ENCODE assay signal across 11 cellular contexts in genomic region chr5:14168139-14168792, GRCh38. TPM values are rescaled to one million over a fixed set of nuclear protein-coding genes. Genes with fewer than 3 reads are reported as not detected.
A peak's percentile ranks its signal among the peaks of the same experiment; 100 is the strongest.
DNase-seq lines count a peak whose midpoint lies in the region; ATAC-seq, FAIRE-seq and TF ChIP-seq lines count a peak whose summit lies in the region.
"Had no signal": no experiment of that assay in that cellular context is flagged by ENCODE, and none has a peak within 500 bp of the region (broad histone marks: within the 10 kb centered on the region; RNA-seq: fewer than 3 reads in every experiment).

No MANE protein-coding gene starts in this region.

- BruUV-seq in HCT116 (replicated peaks; lab: Mats Ljungman, UMichigan) (no TSS peak), OCI-LY7 (replicated peaks; lab: Mats Ljungman, UMichigan) (no TSS peak)

- FAIRE-seq in GM18507 (lab: Jason Lieb, UNC) = peak; percentile 81

- no peak for ATAC-seq in HCT116
- ATAC-seq in upper lobe of right lung = no peak
- no peak for ATAC-seq in effector memory CD8-positive, alpha-beta T cell (replicated peaks)

- no peak for DNase-seq in GM18507 (ENCODE audit: extremely low spot score, insufficient read length, low read depth)
- DNase-seq in HCT116 (ENCODE audit: low read depth, low spot score) = no peak
- DNase-seq in OCI-LY7 (ENCODE audit: low spot score) = peak; percentile 42
- no peak for DNase-seq in upper lobe of right lung
- DNase-seq in SW 1271 (lab: John Stamatoyannopoulos, UW) = no peak
- no peak for DNase-seq in effector memory CD8-positive, alpha-beta T cell
- no peak for DNase-seq in effector CD4-positive, alpha-beta T cell
- DNase-seq: GOT3, T-helper 9 cell had no signal

- H3K36me3 ChIP-seq in HCT116 (ENCODE audit: control insufficient read depth in 1 of 2, insufficient read depth in 2 of 2, low read length in 2 of 2) (peaks cover 0 to 12% of the 10 kb centered on the region in 2 experiments; a peak in 1 of 4 replicates), OCI-LY7 (ENCODE audit: insufficient read depth, low read length) (no peaks in the 10 kb centered on the region), upper lobe of right lung (no peaks in the 10 kb centered on the region)

- H3K4me1 Mint-ChIP-seq in nephron = peaks cover 69% of the 10 kb centered on the region
- H3K4me1 Mint-ChIP-seq in effector memory CD8-positive, alpha-beta T cell (ENCODE audit: low read depth in 2 of 2) = peaks cover 4 to 5% of the 10 kb centered on the region in 2 donors

- H3K9me3 Mint-ChIP-seq in nephron = peaks cover 7% of the 10 kb centered on the region
- H3K9me3 Mint-ChIP-seq in effector memory CD8-positive, alpha-beta T cell = peaks cover 0 to 3% of the 10 kb centered on the region in 2 donors

- peaks cover 28% of the 10 kb centered on the region for H3K36me3 Mint-ChIP-seq in nephron (ENCODE audit: low read depth)
- H3K36me3 Mint-ChIP-seq in effector memory CD8-positive, alpha-beta T cell (ENCODE audit: insufficient read depth) = no peaks in the 10 kb centered on the region

- H3K27ac ChIP-seq in HCT116 (ENCODE audit: low read depth, low read length) = no peak overlapping the region
- H3K27ac ChIP-seq in OCI-LY7 (ENCODE audit: low read depth, low read length, poor library complexity, severe bottlenecking) = peak overlapping the region; percentile 16
- H3K27ac ChIP-seq in upper lobe of right lung = no peak overlapping the region
- H3K27ac ChIP-seq: epithelial cell of prostate had no signal

- no peak overlapping the region for H2AFZ ChIP-seq in HCT116 (ENCODE audit: low read depth, low read length, poor library complexity, severe bottlenecking)
- H2AFZ ChIP-seq in OCI-LY7 (ENCODE audit: low read length) = peak overlapping the region; percentile 51; the same call in 1 of the 2 replicates

- no peak for TF ChIP-seq RAD21 in HCT116 (IDR thresholded peaks at IDR 0.05; ENCODE audit: low read depth)

- H3K4me3 ChIP-seq in HCT116 (replicated peaks in 1 of 2; ENCODE audit: low read depth in 1 of 2, low read length in 2 of 2) (no peak overlapping the region), OCI-LY7 (ENCODE audit: low read depth, low read length, poor library complexity, severe bottlenecking) (peak overlapping the region; percentile 24), upper lobe of right lung (no peak overlapping the region)

- intact Hi-C loops in HCT116 (cut with micrococcal nuclease) (loop anchor here (5.0 kb wide), 1 partner anchor 131 kb away; no protein-coding TSS in a partner anchor), OCI-LY7 (cut with micrococcal nuclease; ENCODE audit: unreplicated experiment) (no loop called here), upper lobe of right lung (cut with DNase I) (no loop called here)

- H3K9me2 ChIP-seq in HCT116 (ENCODE audit: insufficient read depth) (no peaks in the 10 kb centered on the region), OCI-LY7 (ENCODE audit: insufficient read depth, low read length) (no peaks in the 10 kb centered on the region)

- no peaks in the 10 kb centered on the region for H3K27me3 ChIP-seq in HCT116 (ENCODE audit: insufficient read depth, low read length)
- no peaks in the 10 kb centered on the region for H3K27me3 ChIP-seq in upper lobe of right lung

- POLR2A ChIA-PET in HCT116 (lab: Charles Lee) = no interaction called here
- POLR2A ChIA-PET in OCI-LY7 (lab: Charles Lee) = interaction anchor here (0.8 to 2.0 kb wide), 7 partner anchors 9 to 46 kb away, joined by 3 to 8 read pairs (median 5); no protein-coding TSS in a partner anchor

- no peak overlapping the region for H3K4me3 Mint-ChIP-seq in nephron
- peak overlapping the region in 1 of 2 donors; percentile 5 for H3K4me3 Mint-ChIP-seq in effector memory CD8-positive, alpha-beta T cell

- peaks cover 25% of the 10 kb centered on the region; the same call in 1 of the 2 replicates for H4K20me1 ChIP-seq in HCT116 (ENCODE audit: insufficient read depth)
- no peaks in the 10 kb centered on the region; the same call in 1 of the 2 replicates for H4K20me1 ChIP-seq in OCI-LY7 (ENCODE audit: insufficient read depth, low read length)

- TF ChIP-seq CTCF in HCT116 (IDR thresholded peaks at IDR 0.05 in 2 of 3, conservative IDR thresholded peaks at IDR 0.05 in 1 of 3; ENCODE audit: borderline replicate concordance in 1 of 3, insufficient read depth in 1 of 3, low read depth in 2 of 3, low read length in 2 of 3) (no peak), OCI-LY7 (conservative IDR thresholded peaks at IDR 0.05; ENCODE audit: low read length) (no peak), nephron (IDR thresholded peaks at IDR 0.05; ENCODE audit: unreplicated experiment in 3 of 3) (no peak), upper lobe of right lung (IDR thresholded peaks at IDR 0.05) (no peak)

- CTCF ChIA-PET in HCT116 (lab: Charles Lee) = no interaction called here
- CTCF ChIA-PET in OCI-LY7 (lab: Charles Lee; ENCODE audit: unreplicated experiment) = no interaction called here

- no peaks in the 10 kb centered on the region for H3K27me3 Mint-ChIP-seq in nephron (ENCODE audit: low read depth)
- peaks cover 0 to 36% of the 10 kb centered on the region in 2 donors for H3K27me3 Mint-ChIP-seq in effector memory CD8-positive, alpha-beta T cell

- no peak for TF ChIP-seq POLR2A in HCT116 (IDR thresholded peaks at IDR 0.05; ENCODE audit: borderline replicate concordance, extremely low read depth, insufficient read depth, insufficient read length)

- RAD21 ChIA-PET in HCT116 (lab: Charles Lee; ENCODE audit: low non-redundant PET in 1 of 2, low total read pairs in 2 of 2, uncharacterized antibody in 2 of 2, unreplicated experiment in 2 of 2) = interaction anchor here in 1 of 2 experiments (1.0 kb wide), 1 partner anchor 11 kb away, joined by 3 read pairs; no protein-coding TSS in a partner anchor

- peaks cover 3 to 7% of the 10 kb centered on the region in 2 experiments; a peak in 1 of 4 replicates for H3K9me3 ChIP-seq in HCT116 (ENCODE audit: control insufficient read depth in 1 of 2, insufficient read depth in 1 of 2, low read depth in 1 of 2, low read length in 2 of 2)
- peaks cover 12% of the 10 kb centered on the region; the same call in 1 of the 2 replicates for H3K9me3 ChIP-seq in OCI-LY7 (ENCODE audit: low read length)
- H3K9me3 ChIP-seq in upper lobe of right lung = no peaks in the 10 kb centered on the region

- peaks cover 53 to 72% of the 10 kb centered on the region in 2 experiments for H3K4me1 ChIP-seq in HCT116 (ENCODE audit: control insufficient read depth in 1 of 2, insufficient read depth in 2 of 2, low read length in 2 of 2)
- peaks cover 55% of the 10 kb centered on the region for H3K4me1 ChIP-seq in OCI-LY7 (ENCODE audit: insufficient read depth, low read length, poor library complexity, severe bottlenecking)
- H3K4me1 ChIP-seq in upper lobe of right lung = peaks cover 63% of the 10 kb centered on the region

- peak overlapping the region in 2 of 3 experiments; percentile 7 to 64 for H3K27ac Mint-ChIP-seq in nephron
- no peak overlapping the region for H3K27ac Mint-ChIP-seq in effector memory CD8-positive, alpha-beta T cell

- H3K4me2 ChIP-seq in HCT116 (ENCODE audit: low read length) (peak overlapping the region; percentile 26; the same call in 1 of the 2 replicates), OCI-LY7 (ENCODE audit: low read length) (peak overlapping the region; percentile 55)

- H3K9ac ChIP-seq in HCT116 (ENCODE audit: low read length) = no peak overlapping the region

- H3K79me2 ChIP-seq in HCT116 (ENCODE audit: insufficient read depth, low read length) (peaks cover 99% of the 10 kb centered on the region), OCI-LY7 (ENCODE audit: insufficient read depth, low read depth, low read length) (peaks cover 65% of the 10 kb centered on the region; the same call in 1 of the 2 replicates)

TF ChIP-seq in HCT116, 20 proteins besides CTCF, POLR2A, EP300 and RAD21 (continues in another document):
- TF ChIP-seq CBX3 (IDR thresholded peaks at IDR 0.05; ENCODE audit: low read depth) = no peak
- no peak for TF ChIP-seq SRF (IDR thresholded peaks at IDR 0.05; ENCODE audit: low read depth)
- no peak for TF ChIP-seq ZBTB33 (IDR thresholded peaks at IDR 0.05; ENCODE audit: extremely low read depth, insufficient replicate concordance, low read length)
- TF ChIP-seq ZFX (IDR thresholded peaks at IDR 0.05) = no peak

RNA-seq across cellular contexts. Expression of gene TRIO, which starts 25.1 kb away (rescaled TPM):
- total RNA-seq in HCT116 (2021; ENCODE audit: unreplicated experiment) (68.4 TPM), OCI-LY7 (2022) (55.1 and 69.4 TPM in 2 replicates), upper lobe of right lung (148 TPM)
- 31.0 and 40.5 TPM in 2 replicates for polyA plus RNA-seq in HCT116 (2012)
- total RNA-seq in OCI-LY7 (2014; rRNA removed; shearing (Covaris generic)) = 29.3 and 35.8 TPM in 2 replicates

Comparison
In these comparisons a context has a peak if more than half of its experiments do, and no peak if none do; other contexts are left out.
1. H3K27ac Mint-ChIP-seq: peak in nephron (2 of 3); none in effector memory CD8-positive, alpha-beta T cell (0 of 2).